In the genomic region with DNA sequence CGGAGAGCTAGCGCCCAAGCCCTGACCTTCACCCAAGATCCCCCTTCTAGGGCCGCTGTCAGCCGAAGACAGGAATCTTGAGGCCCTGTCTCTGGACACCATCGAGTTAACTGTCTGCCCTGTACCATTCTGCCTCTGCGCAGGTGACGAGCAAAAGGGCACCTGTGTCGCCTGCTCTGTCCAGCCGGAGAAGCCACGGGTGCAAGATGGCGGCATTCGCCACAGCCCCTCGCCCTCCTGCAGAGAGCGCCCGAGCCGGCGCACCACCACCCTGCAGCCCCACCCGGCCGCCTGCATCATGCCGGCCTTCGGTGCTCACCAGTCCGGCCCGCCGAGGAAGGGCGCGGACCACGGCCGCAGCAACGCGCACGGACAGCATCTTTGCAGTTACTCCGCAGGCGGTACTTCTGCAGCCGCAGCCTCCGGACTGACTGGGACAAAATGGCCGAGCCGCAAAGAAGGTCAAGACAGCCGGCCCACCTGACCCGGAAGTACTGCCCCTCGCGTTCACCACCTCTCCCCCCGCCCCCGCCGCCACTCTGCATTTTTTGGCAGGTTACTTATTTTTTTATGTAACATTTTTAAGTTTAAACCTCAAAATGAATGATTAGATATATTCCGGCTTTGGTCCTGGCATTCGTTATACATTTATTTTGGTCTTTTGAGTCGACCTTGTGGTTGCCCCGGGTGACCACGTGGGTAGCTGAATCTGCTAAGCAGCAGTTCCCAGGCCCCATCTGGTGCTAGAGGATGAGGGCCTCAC, we compare ENCODE assay signal across 8 cellular contexts. TPM values are rescaled to one million over a fixed set of nuclear protein-coding genes. Genes with fewer than 3 reads are reported as not detected.
DNase-seq lines count a peak whose midpoint lies in the region; ATAC-seq and TF ChIP-seq lines count a peak whose summit lies in the region.

A gene (minus strand): TSS at position 444 of the 763 bp plus-strand sequence. CDS start 65 bp downstream, at position 379.

- H3K9me3 Mint-ChIP-seq in neural crest cell, result no peaks in the 10 kb centered on the region

- peaks cover 29% of the 10 kb centered on the region for H3K4me1 ChIP-seq in DOHH2 (ENCODE audit: control insufficient read depth, low read length)
- peaks cover 15% of the 10 kb centered on the region for H3K4me1 ChIP-seq in stomach smooth muscle (ENCODE audit: control insufficient read depth, insufficient read depth, low read length)

- H3K9me3 ChIP-seq in DOHH2 (ENCODE audit: control insufficient read depth, insufficient read depth, low read length) (no peaks in the 10 kb centered on the region), stomach smooth muscle (ENCODE audit: control insufficient read depth in 2 of 2, low read length in 2 of 2) (no peaks in the 10 kb centered on the region)

- H3K36me3 ChIP-seq in DOHH2 (ENCODE audit: control insufficient read depth, low read length) (peaks cover 45% of the 10 kb centered on the region), stomach smooth muscle (ENCODE audit: control insufficient read depth in 2 of 2, insufficient read depth in 2 of 2, low read length in 2 of 2) (peaks cover 3 to 7% of the 10 kb centered on the region in 2 donors)

- H3F3A ChIP-seq in DOHH2 (ENCODE audit: control insufficient read depth, insufficient read depth), result peaks cover 2% of the 10 kb centered on the region; the same call in 1 of the 2 replicates

- peak within 1 kb of the TSS; percentile 92 for H3K4me3 Mint-ChIP-seq in neural crest cell

- no peaks in the 10 kb centered on the region for H4K20me1 ChIP-seq in DOHH2 (ENCODE audit: control insufficient read depth, insufficient read depth, low read depth, low read length)

- H3K27ac ChIP-seq in DOHH2 (ENCODE audit: low read depth, low read length), result peak within 1 kb of the TSS; percentile 58
- H3K27ac ChIP-seq in stomach smooth muscle (ENCODE audit: low read length), result peak within 1 kb of the TSS; percentile 95

- peaks cover 57% of the 10 kb centered on the region for H3K79me2 ChIP-seq in DOHH2 (ENCODE audit: control insufficient read depth, low read length)

- peaks cover 7% of the 10 kb centered on the region for H3K36me3 Mint-ChIP-seq in neural crest cell (ENCODE audit: low read depth)

- H3K27me3 ChIP-seq in DOHH2 (ENCODE audit: control insufficient read depth, low read length), result no peaks in the 10 kb centered on the region
- H3K27me3 ChIP-seq in stomach smooth muscle (ENCODE audit: control insufficient read depth in 1 of 2, insufficient read depth in 2 of 2, low read length in 2 of 2), result no peaks in the 10 kb centered on the region

- peaks cover 18% of the 10 kb centered on the region for H3K4me1 Mint-ChIP-seq in neural crest cell

- H3K4me3 ChIP-seq in DOHH2 (ENCODE audit: low read length) (peak within 1 kb of the TSS; percentile 83), stomach smooth muscle (ENCODE audit: low read length in 2 of 2) (peak within 1 kb of the TSS; percentile 99)

- H3K9ac ChIP-seq in stomach smooth muscle (ENCODE audit: low read length in 2 of 2), result peak within 1 kb of the TSS; percentile 97 to 99

- H3K4me2 ChIP-seq in DOHH2 (ENCODE audit: low read length), result peak within 1 kb of the TSS; percentile 77

- no peaks in the 10 kb centered on the region for H3K9me2 ChIP-seq in DOHH2 (replicated peaks; ENCODE audit: control insufficient read depth, low read length)

- no peaks in the 10 kb centered on the region for H3K27me3 Mint-ChIP-seq in neural crest cell (ENCODE audit: low read depth)

- DNase-seq in KG1 (lab: John Stamatoyannopoulos, UW) (peak; percentile 90), RPMI8226 (peak; percentile 93), fibroblast of the conjunctiva (ENCODE audit: low read depth) (peak; percentile 48), neural crest cell (ENCODE audit: low read depth, low spot score) (peak; percentile 76)
- DNase-seq in activated T-helper 9 cell treated with anti-CD3 and anti-CD28 coated beads, Interleukin-2, amount 50 U/mL, for 16 hours (ENCODE audit: low read depth), result peak; percentile 79

- peak; percentile 31 for TF ChIP-seq CTCF in DOHH2 (IDR thresholded peaks at IDR 0.05; ENCODE audit: low read depth, low read length, poor library complexity, severe bottlenecking)
- TF ChIP-seq CTCF in neural crest cell (conservative IDR thresholded peaks at IDR 0.05), result peak; percentile 12

- peak within 1 kb of the TSS; percentile 99 for H3K27ac Mint-ChIP-seq in neural crest cell (ENCODE audit: unreplicated experiment)

- ATAC-seq in GM21723 (IDR thresholded peaks at IDR 0.05; ENCODE audit: unreplicated experiment), result peak; percentile 82

RNA-seq across cellular contexts. Expression of the gene that starts here (rescaled TPM):
- 508 and 524 TPM in 2 replicates for total RNA-seq in neural crest cell

Comparison
In these comparisons a context has a peak if more than half of its experiments do, and no peak if none do; other contexts are left out.
1. Peak in every context shown above with its lines: DNase-seq, ATAC-seq, H3K4me3 ChIP-seq and H3K27ac ChIP-seq.